15 cellular contexts compared by ENCODE assay signal in the genomic region with DNA sequence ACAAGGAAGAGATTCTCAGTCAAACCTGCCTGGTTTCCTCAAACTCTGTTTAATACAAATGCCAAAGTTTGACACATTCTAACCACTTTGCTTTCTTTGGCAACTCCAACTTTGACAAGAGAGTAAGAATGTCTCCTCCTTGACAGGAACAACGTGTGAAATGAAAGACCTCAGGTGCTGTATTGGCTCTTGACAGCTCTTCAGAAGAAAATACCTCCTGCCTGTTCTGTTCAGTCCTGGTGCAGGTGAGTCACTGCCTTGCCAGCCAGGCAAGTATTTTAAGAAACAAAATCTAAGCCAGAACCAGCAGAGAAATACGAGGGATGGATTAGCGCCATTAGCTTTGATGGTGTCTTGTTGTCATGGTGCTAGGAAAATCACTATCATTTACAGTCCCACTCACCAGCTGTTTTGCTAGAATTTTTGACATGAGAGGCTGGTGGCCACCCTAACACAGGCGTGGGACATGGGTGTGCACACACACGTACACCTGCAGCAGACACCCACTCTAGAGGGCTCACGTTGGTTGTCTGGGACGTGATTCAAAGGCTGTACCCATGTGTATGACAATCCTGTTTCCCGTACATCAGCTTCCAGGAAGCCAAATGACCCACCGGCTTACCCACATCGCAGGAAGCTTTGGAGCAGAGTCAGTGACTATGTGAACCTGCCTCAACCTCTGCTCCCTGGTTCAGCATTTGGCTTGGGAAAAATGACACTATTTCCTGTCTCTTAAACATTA.
DNase-seq lines count a peak whose midpoint lies in the region; ATAC-seq and TF ChIP-seq lines count a peak whose summit lies in the region.
"Had no signal": no experiment of that assay in that cellular context is flagged by ENCODE, and none has a peak within 500 bp of the region (broad histone marks: within the 10 kb centered on the region; RNA-seq: fewer than 3 reads in every experiment).

No MANE protein-coding gene starts in this region.

- no peaks in the 10 kb centered on the region for H3K27me3 ChIP-seq in hepatocyte
- H3K27me3 ChIP-seq: SJCRH30 had no signal

- H3K36me3 Mint-ChIP-seq in activated CD4-positive, alpha-beta T cell treated with anti-CD3 and anti-CD28 coated beads for 36 hours (ENCODE audit: low read depth), result no peaks in the 10 kb centered on the region
- H3K36me3 Mint-ChIP-seq in activated CD4-positive, alpha-beta T cell treated with anti-CD3 and anti-CD28 coated beads, Interleukin-2, amount 10 ng/mL, durations not matched to agents 24 days and 14 days (ENCODE audit: low read depth), result no peaks in the 10 kb centered on the region
- no peaks in the 10 kb centered on the region for H3K36me3 Mint-ChIP-seq in stimulated activated naive B cell treated with anti-CD40 and anti-IgM and Interleukin-4, amounts not matched to agents 10 μg/mL and 1 μg/mL and 100 μg/mL, for 72 hours
- H3K36me3 Mint-ChIP-seq: activated naive CD4-positive, alpha-beta T cell treated with anti-CD3 and anti-CD28 coated beads, Interleukin-2, amount 10 ng/mL, durations not matched to agents 7 days and 5 days had no signal

- no peaks in the 10 kb centered on the region for H3K9me3 Mint-ChIP-seq in activated CD4-positive, alpha-beta T cell treated with anti-CD3 and anti-CD28 coated beads for 36 hours (ENCODE audit: low read depth)
- H3K9me3 Mint-ChIP-seq in activated CD4-positive, alpha-beta T cell treated with anti-CD3 and anti-CD28 coated beads, Interleukin-2, amount 10 ng/mL, durations not matched to agents 24 days and 14 days, result no peaks in the 10 kb centered on the region
- H3K9me3 Mint-ChIP-seq in stimulated activated naive B cell treated with anti-CD40 and anti-IgM and Interleukin-4, amounts not matched to agents 10 μg/mL and 1 μg/mL and 100 μg/mL, for 72 hours, result no peaks in the 10 kb centered on the region
- H3K9me3 Mint-ChIP-seq: activated naive CD4-positive, alpha-beta T cell treated with anti-CD3 and anti-CD28 coated beads, Interleukin-2, amount 10 ng/mL, durations not matched to agents 7 days and 5 days had no signal

- H3K9me3 ChIP-seq in hepatocyte (ENCODE audit: low read depth), result no peaks in the 10 kb centered on the region
- H3K9me3 ChIP-seq: SJCRH30 had no signal

- no peak overlapping the region for H3K4me2 ChIP-seq in hepatocyte

- no peak overlapping the region for H3K4me3 ChIP-seq in hepatocyte
- H3K4me3 ChIP-seq: SJCRH30 had no signal

- TF ChIP-seq CTCF in hepatocyte (IDR thresholded peaks at IDR 0.05; ENCODE audit: poor library complexity), result no peak

- H3K27me3 Mint-ChIP-seq in activated CD4-positive, alpha-beta T cell treated with anti-CD3 and anti-CD28 coated beads for 36 hours, result no peaks in the 10 kb centered on the region
- no peaks in the 10 kb centered on the region for H3K27me3 Mint-ChIP-seq in activated CD4-positive, alpha-beta T cell treated with anti-CD3 and anti-CD28 coated beads, Interleukin-2, amount 10 ng/mL, durations not matched to agents 24 days and 14 days
- peaks cover 7 to 19% of the 10 kb centered on the region in 2 donors for H3K27me3 Mint-ChIP-seq in stimulated activated naive B cell treated with anti-CD40 and anti-IgM and Interleukin-4, amounts not matched to agents 10 μg/mL and 1 μg/mL and 100 μg/mL, for 72 hours

- no peaks in the 10 kb centered on the region for H3K79me2 ChIP-seq in hepatocyte

- peaks cover 9% of the 10 kb centered on the region for H3K4me1 ChIP-seq in hepatocyte (ENCODE audit: insufficient read depth)
- H3K4me1 ChIP-seq: SJCRH30 had no signal

- peaks cover 46% of the 10 kb centered on the region for H3K4me1 Mint-ChIP-seq in activated CD4-positive, alpha-beta T cell treated with anti-CD3 and anti-CD28 coated beads for 36 hours
- peaks cover 35% of the 10 kb centered on the region for H3K4me1 Mint-ChIP-seq in activated CD4-positive, alpha-beta T cell treated with anti-CD3 and anti-CD28 coated beads, Interleukin-2, amount 10 ng/mL, durations not matched to agents 24 days and 14 days
- H3K4me1 Mint-ChIP-seq in stimulated activated naive B cell treated with anti-CD40 and anti-IgM and Interleukin-4, amounts not matched to agents 10 μg/mL and 1 μg/mL and 100 μg/mL, for 72 hours, result peaks cover 6 to 18% of the 10 kb centered on the region in 2 donors

- H3K9me2 ChIP-seq in hepatocyte (replicated peaks; ENCODE audit: insufficient read depth), result no peaks in the 10 kb centered on the region

- H4K20me1 ChIP-seq in hepatocyte (ENCODE audit: insufficient read depth, poor library complexity, severe bottlenecking), result no peaks in the 10 kb centered on the region

- H3K27ac Mint-ChIP-seq in activated CD4-positive, alpha-beta T cell treated with anti-CD3 and anti-CD28 coated beads for 36 hours, result peak overlapping the region; percentile 55
- H3K27ac Mint-ChIP-seq in activated CD4-positive, alpha-beta T cell treated with anti-CD3 and anti-CD28 coated beads, Interleukin-2, amount 10 ng/mL, durations not matched to agents 24 days and 14 days, result no peak overlapping the region
- H3K27ac Mint-ChIP-seq in stimulated activated naive B cell treated with anti-CD40 and anti-IgM and Interleukin-4, amounts not matched to agents 10 μg/mL and 1 μg/mL and 100 μg/mL, for 72 hours, result peak overlapping the region; percentile 5
- H3K27ac Mint-ChIP-seq: activated naive CD4-positive, alpha-beta T cell treated with anti-CD3 and anti-CD28 coated beads, Interleukin-2, amount 10 ng/mL, durations not matched to agents 7 days and 5 days had no signal

- WGBS in hepatocyte (ENCODE audit: low lambda C conversion rate, missing lambda C conversion rate), result 84% methylated on average over 10 of the region's 10 CpGs

- ATAC-seq in activated CD4-positive, alpha-beta T cell treated with anti-CD3 and anti-CD28 coated beads for 36 hours, result peak; percentile 28
- ATAC-seq in stimulated activated naive B cell treated with anti-CD40 and anti-IgM and Interleukin-4, amounts not matched to agents 10 μg/mL and 1 μg/mL and 100 μg/mL, for 72 hours (replicated peaks), result no peak
- ATAC-seq in HG02610 (IDR thresholded peaks at IDR 0.05; ENCODE audit: unreplicated experiment) (no peak), GM21723 (IDR thresholded peaks at IDR 0.05; ENCODE audit: unreplicated experiment) (no peak)

- H2AFZ ChIP-seq in hepatocyte, result no peak overlapping the region

- no peaks in the 10 kb centered on the region for H3K36me3 ChIP-seq in hepatocyte (replicated peaks; ENCODE audit: insufficient read depth, low read depth)
- H3K36me3 ChIP-seq: SJCRH30 had no signal

- no peak for DNase-seq in activated CD4-positive, alpha-beta T cell treated with anti-CD3 and anti-CD28 coated beads for 36 hours
- DNase-seq in activated CD4-positive, alpha-beta T cell treated with anti-CD3 and anti-CD28 coated beads, Interleukin-2, amount 10 ng/mL, durations not matched to agents 24 days and 14 days, result no peak
- DNase-seq in astrocyte of the hippocampus (ENCODE audit: low read depth, low spot score), result peak; percentile 49
- DNase-seq in hepatocyte (ENCODE audit: low spot score), result no peak
- no peak for DNase-seq in stimulated activated naive B cell treated with anti-CD40 and anti-IgM and Interleukin-4, amounts not matched to agents 10 μg/mL and 1 μg/mL and 100 μg/mL, for 72 hours
- no peak for DNase-seq in NCI-H2196 treated with DMSO at 0.1 percent for 48 hours (lab: John Stamatoyannopoulos, UW; ENCODE audit: unreplicated experiment)
- DNase-seq: activated naive CD4-positive, alpha-beta T cell treated with anti-CD3 and anti-CD28 coated beads, Interleukin-2, amount 10 ng/mL, durations not matched to agents 7 days and 5 days; Calu3; effector CD8-positive, alpha-beta T cell; H7; MV-4-11; NCI-H510A; SJCRH30 had no signal

- peak overlapping the region; percentile 53 for H3K27ac ChIP-seq in hepatocyte
- H3K27ac ChIP-seq: SJCRH30 had no signal

- POLR2A ChIA-PET in activated CD4-positive, alpha-beta T cell treated with anti-CD3 and anti-CD28 coated beads for 36 hours (lab: Charles Lee), result interaction anchor here (1.0 kb wide), 2 partner anchors 10 to 29 kb away, joined by 3 to 4 read pairs; no protein-coding TSS in a partner anchor

- CTCF ChIA-PET in activated CD4-positive, alpha-beta T cell treated with anti-CD3 and anti-CD28 coated beads for 36 hours (lab: Charles Lee), result interaction anchor here (1.0 to 2.3 kb wide), 5 partner anchors 11 to 38 kb away, joined by 3 to 11 read pairs (median 4); no protein-coding TSS in a partner anchor

- intact Hi-C loops in activated CD4-positive, alpha-beta T cell treated with anti-CD3 and anti-CD28 coated beads for 36 hours (cut with DNase I, micrococcal nuclease), result no loop called here
- intact Hi-C loops in activated CD4-positive, alpha-beta T cell treated with anti-CD3 and anti-CD28 coated beads, Interleukin-2, amount 10 ng/mL, durations not matched to agents 24 days and 14 days (cut with micrococcal nuclease), result no loop called here

- no peak overlapping the region for H3K4me3 Mint-ChIP-seq in activated CD4-positive, alpha-beta T cell treated with anti-CD3 and anti-CD28 coated beads for 36 hours
- H3K4me3 Mint-ChIP-seq in activated CD4-positive, alpha-beta T cell treated with anti-CD3 and anti-CD28 coated beads, Interleukin-2, amount 10 ng/mL, durations not matched to agents 24 days and 14 days, result no peak overlapping the region
- H3K4me3 Mint-ChIP-seq in stimulated activated naive B cell treated with anti-CD40 and anti-IgM and Interleukin-4, amounts not matched to agents 10 μg/mL and 1 μg/mL and 100 μg/mL, for 72 hours, result no peak overlapping the region
- H3K4me3 Mint-ChIP-seq: activated naive CD4-positive, alpha-beta T cell treated with anti-CD3 and anti-CD28 coated beads, Interleukin-2, amount 10 ng/mL, durations not matched to agents 7 days and 5 days had no signal
